Comparison of ENCODE assay signal across 9 cellular contexts in the genomic region with DNA sequence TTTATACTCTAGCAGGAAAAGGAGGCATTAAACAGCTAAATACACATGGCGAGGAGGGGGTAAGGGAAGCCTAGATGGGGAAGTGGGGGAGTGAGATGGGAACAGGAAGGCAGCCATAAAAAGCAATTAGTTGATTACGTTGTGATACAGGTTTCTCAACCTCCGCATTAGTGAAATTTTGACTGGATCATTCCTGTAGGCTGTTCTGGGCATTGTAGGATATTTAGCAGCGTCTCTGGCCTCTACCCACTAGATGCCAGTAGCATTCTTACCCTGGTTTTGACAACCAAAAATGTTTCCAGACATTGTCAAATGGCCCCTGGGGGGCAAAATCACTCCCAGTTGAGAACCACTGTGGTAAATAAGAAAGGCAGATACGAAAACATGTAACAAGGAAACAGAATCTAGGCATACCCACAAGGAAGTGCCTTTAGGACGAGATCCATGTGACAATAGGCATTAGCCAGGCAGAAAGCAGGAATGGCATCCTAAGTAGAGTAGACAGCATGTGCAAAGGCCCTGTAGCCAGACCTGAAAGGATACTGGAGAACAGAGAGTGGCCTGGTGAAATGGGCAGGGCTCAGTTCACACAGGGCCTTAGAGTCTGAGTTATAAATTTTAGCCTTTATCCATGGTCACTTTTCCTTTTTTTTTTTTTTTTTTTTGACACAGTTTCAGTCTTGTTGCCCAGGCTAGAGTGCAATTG. TPM values are rescaled to one million over a fixed set of nuclear protein-coding genes. Genes with fewer than 3 reads are reported as not detected.
A peak's percentile ranks its signal among the peaks of the same experiment; 100 is the strongest.
DNase-seq lines count a peak whose midpoint lies in the region; ATAC-seq and TF ChIP-seq lines count a peak whose summit lies in the region.
"Had no signal": no experiment of that assay in that cellular context is flagged by ENCODE, and none has a peak within 500 bp of the region (broad histone marks: within the 10 kb centered on the region; RNA-seq: fewer than 3 reads in every experiment).

No MANE protein-coding gene starts in this region.

- peak overlapping the region; percentile 83 for H3K4me3 Mint-ChIP-seq in activated CD4-positive, alpha-beta T cell treated with anti-CD3 and anti-CD28 coated beads, Interleukin-2, amount 10 ng/mL, durations not matched to agents 7 days and 5 days
- H3K4me3 Mint-ChIP-seq in T-cell, result peak overlapping the region; percentile 82 to 90 (median 87)

- no peak for DNase-seq in activated CD4-positive, alpha-beta T cell treated with anti-CD3 and anti-CD28 coated beads, Interleukin-2, amount 10 ng/mL, durations not matched to agents 7 days and 5 days
- DNase-seq in activated CD4-positive, alpha-beta T cell treated with anti-CD3 and anti-CD28 coated beads, Interleukin-2, amount 50 U/mL, for 4 hours, result no peak
- no peak for DNase-seq in T-cell
- peak; percentile 24 for DNase-seq in fibroblast of the aortic adventitia (ENCODE audit: low read depth)
- no peak for DNase-seq in putamen (ENCODE audit: low spot score)
- DNase-seq in DMS53 (lab: John Stamatoyannopoulos, UW), result no peak
- DNase-seq: NCI-H2171 treated with DMSO at 0.1 percent for 48 hours had no signal

- no peak for ATAC-seq in T-cell (replicated peaks in 1 of 4)
- no peak for ATAC-seq in HG03108 (IDR thresholded peaks at IDR 0.05; ENCODE audit: unreplicated experiment)

- H3K9ac ChIP-seq in stomach smooth muscle (ENCODE audit: low read length in 2 of 2), result peak overlapping the region in 1 of 2 donors; percentile 66

- POLR2A ChIA-PET in activated CD4-positive, alpha-beta T cell treated with anti-CD3 and anti-CD28 coated beads, Interleukin-2, amount 10 ng/mL, durations not matched to agents 7 days and 5 days (lab: Charles Lee), result interaction anchor here (0.6 to 1.5 kb wide), 3 partner anchors 26 to 372 kb away, joined by 3 to 8 read pairs (median 4); a partner anchor contains a TSS
- POLR2A ChIA-PET in T-cell (lab: Charles Lee), result interaction anchor here (0.5 to 1.0 kb wide), 3 partner anchors 16 to 525 kb away, joined by 3 to 4 read pairs (median 3); no protein-coding TSS in a partner anchor

- no peaks in the 10 kb centered on the region for H3K27me3 ChIP-seq in stomach smooth muscle (ENCODE audit: control insufficient read depth in 1 of 2, insufficient read depth in 2 of 2, low read length in 2 of 2)

- H3K36me3 Mint-ChIP-seq in activated CD4-positive, alpha-beta T cell treated with anti-CD3 and anti-CD28 coated beads, Interleukin-2, amount 10 ng/mL, durations not matched to agents 7 days and 5 days (ENCODE audit: low read depth), result peaks cover 5% of the 10 kb centered on the region
- H3K36me3 Mint-ChIP-seq in T-cell, result no peaks in the 10 kb centered on the region

- no peaks in the 10 kb centered on the region for H3K27me3 Mint-ChIP-seq in activated CD4-positive, alpha-beta T cell treated with anti-CD3 and anti-CD28 coated beads, Interleukin-2, amount 10 ng/mL, durations not matched to agents 7 days and 5 days
- no peaks in the 10 kb centered on the region for H3K27me3 Mint-ChIP-seq in T-cell

- peaks cover 8% of the 10 kb centered on the region for H3K4me1 ChIP-seq in stomach smooth muscle (ENCODE audit: control insufficient read depth, insufficient read depth, low read length)

- TF ChIP-seq CTCF in fibroblast of the aortic adventitia (IDR thresholded peaks at IDR 0.05; ENCODE audit: insufficient read depth, low read length), result peak; percentile 11

- H3K36me3 ChIP-seq in stomach smooth muscle (ENCODE audit: control insufficient read depth in 2 of 2, insufficient read depth in 2 of 2, low read length in 2 of 2), result no peaks in the 10 kb centered on the region

- H3K9me3 ChIP-seq in stomach smooth muscle (ENCODE audit: control insufficient read depth in 2 of 2, low read length in 2 of 2), result no peaks in the 10 kb centered on the region

- peak overlapping the region; percentile 66 for H3K4me3 ChIP-seq in fibroblast of the aortic adventitia (ENCODE audit: low read depth, low read length)
- peak overlapping the region; percentile 59 to 86 for H3K4me3 ChIP-seq in stomach smooth muscle (ENCODE audit: low read length in 2 of 2)

- H3K27ac ChIP-seq in stomach smooth muscle (ENCODE audit: low read length), result peak overlapping the region; percentile 87

- peak overlapping the region; percentile 93 for H3K27ac Mint-ChIP-seq in activated CD4-positive, alpha-beta T cell treated with anti-CD3 and anti-CD28 coated beads, Interleukin-2, amount 10 ng/mL, durations not matched to agents 7 days and 5 days
- H3K27ac Mint-ChIP-seq in T-cell, result peak overlapping the region; percentile 99 to 100

- peaks cover 46% of the 10 kb centered on the region for H3K4me1 Mint-ChIP-seq in activated CD4-positive, alpha-beta T cell treated with anti-CD3 and anti-CD28 coated beads, Interleukin-2, amount 10 ng/mL, durations not matched to agents 7 days and 5 days
- H3K4me1 Mint-ChIP-seq in T-cell, result peaks cover 27 to 35% (median 30%) of the 10 kb centered on the region in 3 donors

- H3K9me3 Mint-ChIP-seq in activated CD4-positive, alpha-beta T cell treated with anti-CD3 and anti-CD28 coated beads, Interleukin-2, amount 10 ng/mL, durations not matched to agents 7 days and 5 days, result peaks cover 4% of the 10 kb centered on the region
- no peaks in the 10 kb centered on the region for H3K9me3 Mint-ChIP-seq in T-cell

- CTCF ChIA-PET in activated CD4-positive, alpha-beta T cell treated with anti-CD3 and anti-CD28 coated beads, Interleukin-2, amount 10 ng/mL, durations not matched to agents 7 days and 5 days (lab: Charles Lee), result interaction anchor here (0.6 to 2.0 kb wide), 6 partner anchors 9 to 654 kb away, joined by 3 to 11 read pairs (median 4); no protein-coding TSS in a partner anchor
- CTCF ChIA-PET in T-cell (lab: Charles Lee), result interaction anchor here in 1 of 2 donors (0.6 to 1.5 kb wide), 10 partner anchors 13 to 364 kb away, joined by 3 to 7 read pairs (median 4); a partner anchor contains a TSS

RNA-seq across cellular contexts. Expression of a gene that starts 25.8 kb away (rescaled TPM):
- 10 to 100 TPM; 66.4 to 75.3 TPM for total RNA-seq in activated CD4-positive, alpha-beta T cell treated with anti-CD3 and anti-CD28 coated beads, Interleukin-2, amount 10 ng/mL, durations not matched to agents 7 days and 5 days
- total RNA-seq in T-cell, result 10 to 100 TPM; 50.7 to 67.9 (median 55.3) TPM
- 19.9 and 32.4 TPM in 2 replicates for total RNA-seq in fibroblast of the aortic adventitia (ENCODE audit: low replicate concordance)
